29 cellular contexts compared by ENCODE assay signal in the genomic region with DNA sequence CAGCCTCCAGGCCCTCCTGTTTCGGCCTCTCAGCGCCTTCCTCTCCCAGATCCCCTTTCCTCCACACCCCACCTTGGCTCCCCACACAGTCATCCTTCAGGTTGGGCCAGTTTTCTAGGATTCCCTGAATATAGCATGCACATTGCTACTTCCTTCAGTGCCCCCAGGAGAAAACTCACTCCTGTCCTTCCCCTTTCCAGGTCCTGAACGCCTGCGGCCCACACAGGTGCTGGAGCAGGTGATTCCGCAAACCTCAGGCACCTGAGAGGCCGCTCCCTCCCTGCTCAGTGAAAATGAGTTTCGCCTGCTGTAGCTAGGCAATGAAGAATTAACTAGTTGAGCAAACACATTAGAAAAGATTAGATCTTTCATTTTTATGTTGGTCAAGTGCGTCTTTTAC.
DNase-seq lines count a peak whose midpoint lies in the region; ATAC-seq and TF ChIP-seq lines count a peak whose summit lies in the region.
"Had no signal": no experiment of that assay in that cellular context is flagged by ENCODE, and none has a peak within 500 bp of the region (broad histone marks: within the 10 kb centered on the region; RNA-seq: fewer than 3 reads in every experiment).

No MANE protein-coding gene starts in this region.

- no peaks in the 10 kb centered on the region for H3K36me3 ChIP-seq in brain microvascular endothelial cell (replicated peaks)
- H3K36me3 ChIP-seq: BLaER1 treated with 17β-estradiol and CSF1 and Interleukin-3, amounts not matched to agents 10 nM and 100 nM; gastroesophageal sphincter; Peyer's patch; tibial nerve had no signal

- ATAC-seq in WTC11 (peak; percentile 46), HG03460 (IDR thresholded peaks at IDR 0.05; ENCODE audit: unreplicated experiment) (no peak)
- ATAC-seq: activated CD8-positive, alpha-beta memory T cell treated with anti-CD3 and anti-CD28 coated beads, Interleukin-2, amount 10 ng/mL, durations not matched to agents 7 days and 5 days; gastroesophageal sphincter; HCT116; left ventricle myocardium superior; naive thymus-derived CD8-positive, alpha-beta T cell had no signal

- H3K27me3 Mint-ChIP-seq in WTC11 (ENCODE audit: low read depth), result peaks cover 2% of the 10 kb centered on the region; the same call in 1 of the 2 replicates
- H3K27me3 Mint-ChIP-seq: activated B cell treated with CpG ODN at 0.5 μM for 24 hours had no signal

- POLR2A ChIA-PET in WTC11 (lab: Charles Lee), result no interaction called here

- H3K4me1 Mint-ChIP-seq in WTC11, result peaks cover 21% of the 10 kb centered on the region
- H3K4me1 Mint-ChIP-seq: activated CD8-positive, alpha-beta memory T cell treated with anti-CD3 and anti-CD28 coated beads, Interleukin-2, amount 10 ng/mL, durations not matched to agents 7 days and 5 days had no signal

- H3K9me3 Mint-ChIP-seq in WTC11, result peaks cover 11% of the 10 kb centered on the region
- H3K9me3 Mint-ChIP-seq: activated B cell treated with CpG ODN at 0.5 μM for 24 hours; naive thymus-derived CD8-positive, alpha-beta T cell had no signal

- no peak overlapping the region for H3K4me3 ChIP-seq in brain microvascular endothelial cell (ENCODE audit: low read depth, low read length)
- H3K4me3 ChIP-seq: BLaER1 treated with 17β-estradiol and CSF1 and Interleukin-3, amounts not matched to agents 10 nM and 100 nM; gastroesophageal sphincter; Peyer's patch; tibial nerve had no signal

- in situ Hi-C loops in brain microvascular endothelial cell (cut with HindIII; ENCODE audit: low pct_ligation_motif_present, low sequenced_read_pairs), result no loop called here

- H3K27ac ChIP-seq in brain microvascular endothelial cell, result no peak overlapping the region
- H3K27ac ChIP-seq: BLaER1 treated with 17β-estradiol and CSF1 and Interleukin-3, amounts not matched to agents 10 nM and 100 nM; gastroesophageal sphincter; HL-60; KMS-11; Peyer's patch; tibial nerve had no signal

- H3K4me3 Mint-ChIP-seq in WTC11, result no peak overlapping the region
- H3K4me3 Mint-ChIP-seq: activated B cell treated with CpG ODN at 0.5 μM for 24 hours; activated CD8-positive, alpha-beta memory T cell treated with anti-CD3 and anti-CD28 coated beads, Interleukin-2, amount 10 ng/mL, durations not matched to agents 7 days and 5 days; naive thymus-derived CD8-positive, alpha-beta T cell had no signal

- no peak overlapping the region for H3K27ac Mint-ChIP-seq in WTC11
- H3K27ac Mint-ChIP-seq: activated B cell treated with CpG ODN at 0.5 μM for 24 hours; activated CD8-positive, alpha-beta memory T cell treated with anti-CD3 and anti-CD28 coated beads, Interleukin-2, amount 10 ng/mL, durations not matched to agents 7 days and 5 days; naive thymus-derived CD8-positive, alpha-beta T cell had no signal

- H3K27me3 ChIP-seq in brain microvascular endothelial cell (replicated peaks), result no peaks in the 10 kb centered on the region
- H3K27me3 ChIP-seq: BLaER1 treated with 17β-estradiol and CSF1 and Interleukin-3, amounts not matched to agents 10 nM and 100 nM; gastroesophageal sphincter; Peyer's patch; tibial nerve had no signal

- DNase-seq in NCI-H2081 (lab: John Stamatoyannopoulos, UW), result peak; percentile 37 to 83
- DNase-seq in NCI-H526 (lab: John Stamatoyannopoulos, UW), result peak; percentile 74 to 89
- no peak for DNase-seq in WTC11 (ENCODE audit: low spot score)
- peak; percentile 11 for DNase-seq in renal cortical epithelial cell (ENCODE audit: low read depth)
- DNase-seq in brain microvascular endothelial cell, result no peak
- no peak for DNase-seq in MV-4-11 (lab: John Stamatoyannopoulos, UW)
- DNase-seq: activated B cell treated with CpG ODN at 0.5 μM for 24 hours; activated CD4-positive, alpha-beta T cell treated with anti-CD3 and anti-CD28 coated beads, Interleukin-2, amount 50 U/mL, for 1 hour; activated CD8-positive, alpha-beta memory T cell treated with anti-CD3 and anti-CD28 coated beads, Interleukin-2, amount 10 ng/mL, durations not matched to agents 7 days and 5 days; activated naive CD4-positive, alpha-beta T cell; activated T-cell treated with anti-CD3 and anti-CD28 coated beads, Interleukin-2, amount 50 U/mL, for 48 hours; Caco-2; left ventricle myocardium superior; naive thymus-derived CD8-positive, alpha-beta T cell; NCI-H146; NCI-H2227 treated with DMSO at 0.1 percent for 48 hours; nucleus accumbens; Peyer's patch; SIG-M5; small intestine; SW 1271; T-helper 9 cell had no signal

- no peaks in the 10 kb centered on the region for H3K36me3 Mint-ChIP-seq in WTC11
- H3K36me3 Mint-ChIP-seq: activated CD8-positive, alpha-beta memory T cell treated with anti-CD3 and anti-CD28 coated beads, Interleukin-2, amount 10 ng/mL, durations not matched to agents 7 days and 5 days; naive thymus-derived CD8-positive, alpha-beta T cell had no signal

- TF ChIP-seq CTCF in WTC11 (IDR thresholded peaks at IDR 0.05) (no peak), brain microvascular endothelial cell (IDR thresholded peaks at IDR 0.05; ENCODE audit: low read depth, low read length, missing control alignments) (no peak)

- CTCF ChIA-PET in WTC11 (lab: Charles Lee), result no interaction called here

TF ChIP-seq in WTC11, 78 proteins besides CTCF, POLR2A, EP300 and RAD21:
- no peak for TF ChIP-seq ZNF423 (CRISPR knock-in tag; IDR thresholded peaks at IDR 0.05)
- no peak for TF ChIP-seq FOXP1 (CRISPR knock-in tag; IDR thresholded peaks at IDR 0.05; ENCODE audit: borderline replicate concordance)
- TF ChIP-seq, protein P1, sequence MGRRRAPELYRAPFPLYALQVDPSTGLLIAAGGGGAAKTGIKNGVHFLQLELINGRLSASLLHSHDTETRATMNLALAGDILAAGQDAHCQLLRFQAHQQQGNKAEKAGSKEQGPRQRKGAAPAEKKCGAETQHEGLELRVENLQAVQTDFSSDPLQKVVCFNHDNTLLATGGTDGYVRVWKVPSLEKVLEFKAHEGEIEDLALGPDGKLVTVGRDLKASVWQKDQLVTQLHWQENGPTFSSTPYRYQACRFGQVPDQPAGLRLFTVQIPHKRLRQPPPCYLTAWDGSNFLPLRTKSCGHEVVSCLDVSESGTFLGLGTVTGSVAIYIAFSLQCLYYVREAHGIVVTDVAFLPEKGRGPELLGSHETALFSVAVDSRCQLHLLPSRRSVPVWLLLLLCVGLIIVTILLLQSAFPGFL (CRISPR knock-in tag; IDR thresholded peaks at IDR 0.05; ENCODE audit: borderline replicate concordance), result no peak
- no peak for TF ChIP-seq ETV6 (CRISPR knock-in tag; IDR thresholded peaks at IDR 0.05)
- TF ChIP-seq NFATC4 (CRISPR knock-in tag; IDR thresholded peaks at IDR 0.05), result no peak
- TF ChIP-seq NFYB (CRISPR knock-in tag; conservative IDR thresholded peaks at IDR 0.05; ENCODE audit: low read depth), result no peak
- no peak for TF ChIP-seq GRHL2 (CRISPR knock-in tag; IDR thresholded peaks at IDR 0.05; ENCODE audit: insufficient replicate concordance, severe bottlenecking)
- TF ChIP-seq ZNF121 (CRISPR knock-in tag; IDR thresholded peaks at IDR 0.05), result no peak
- no peak for TF ChIP-seq GTF2I (CRISPR knock-in tag; conservative IDR thresholded peaks at IDR 0.05)
- TF ChIP-seq KAT7 (CRISPR knock-in tag; IDR thresholded peaks at IDR 0.05; ENCODE audit: borderline replicate concordance), result no peak
- TF ChIP-seq GABPB1 (CRISPR knock-in tag; IDR thresholded peaks at IDR 0.05), result no peak
- TF ChIP-seq, protein P2, sequence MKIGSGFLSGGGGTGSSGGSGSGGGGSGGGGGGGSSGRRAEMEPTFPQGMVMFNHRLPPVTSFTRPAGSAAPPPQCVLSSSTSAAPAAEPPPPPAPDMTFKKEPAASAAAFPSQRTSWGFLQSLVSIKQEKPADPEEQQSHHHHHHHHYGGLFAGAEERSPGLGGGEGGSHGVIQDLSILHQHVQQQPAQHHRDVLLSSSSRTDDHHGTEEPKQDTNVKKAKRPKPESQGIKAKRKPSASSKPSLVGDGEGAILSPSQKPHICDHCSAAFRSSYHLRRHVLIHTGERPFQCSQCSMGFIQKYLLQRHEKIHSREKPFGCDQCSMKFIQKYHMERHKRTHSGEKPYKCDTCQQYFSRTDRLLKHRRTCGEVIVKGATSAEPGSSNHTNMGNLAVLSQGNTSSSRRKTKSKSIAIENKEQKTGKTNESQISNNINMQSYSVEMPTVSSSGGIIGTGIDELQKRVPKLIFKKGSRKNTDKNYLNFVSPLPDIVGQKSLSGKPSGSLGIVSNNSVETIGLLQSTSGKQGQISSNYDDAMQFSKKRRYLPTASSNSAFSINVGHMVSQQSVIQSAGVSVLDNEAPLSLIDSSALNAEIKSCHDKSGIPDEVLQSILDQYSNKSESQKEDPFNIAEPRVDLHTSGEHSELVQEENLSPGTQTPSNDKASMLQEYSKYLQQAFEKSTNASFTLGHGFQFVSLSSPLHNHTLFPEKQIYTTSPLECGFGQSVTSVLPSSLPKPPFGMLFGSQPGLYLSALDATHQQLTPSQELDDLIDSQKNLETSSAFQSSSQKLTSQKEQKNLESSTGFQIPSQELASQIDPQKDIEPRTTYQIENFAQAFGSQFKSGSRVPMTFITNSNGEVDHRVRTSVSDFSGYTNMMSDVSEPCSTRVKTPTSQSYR (CRISPR knock-in tag; IDR thresholded peaks at IDR 0.05), result no peak
- no peak for TF ChIP-seq ZBTB21 (CRISPR knock-in tag; IDR thresholded peaks at IDR 0.05; ENCODE audit: borderline replicate concordance)
- no peak for TF ChIP-seq OVOL2 (CRISPR knock-in tag; IDR thresholded peaks at IDR 0.05; ENCODE audit: borderline replicate concordance)
- no peak for TF ChIP-seq CREM (CRISPR knock-in tag; IDR thresholded peaks at IDR 0.05)

Comparison
In these comparisons a context has a peak if more than half of its experiments do, and no peak if none do; other contexts are left out.
1. DNase-seq: peak in NCI-H2081 (2 of 2), NCI-H526 (2 of 2) and renal cortical epithelial cell (single experiment); none in WTC11 (single experiment), brain microvascular endothelial cell (single experiment) and MV-4-11 (single experiment).